In genomic region chr12:29228474-29229157, GRCh38 we compare ENCODE assay signal across 22 cellular contexts.
"Had no signal": no experiment of that assay in that cellular context is flagged by ENCODE, and none has a peak within 500 bp of the region (broad histone marks: within the 10 kb centered on the region; RNA-seq: fewer than 3 reads in every experiment).

No MANE protein-coding gene starts in this region.

- H3K4me3 ChIP-seq: right lobe of liver, skin epidermis, stomach, suprapubic skin, tibial nerve had no signal

- H3K27ac ChIP-seq: right lobe of liver, skin epidermis, stomach, suprapubic skin, tibial nerve had no signal

- H3K9me3 Mint-ChIP-seq: activated B cell treated with CpG ODN at 0.5 μM for 24 hours; activated naive CD4-positive, alpha-beta T cell treated with anti-CD3 and anti-CD28 coated beads for 36 hours; activated naive CD8-positive, alpha-beta T cell treated with anti-CD3 and anti-CD28 coated beads, Interleukin-2, amount 10 ng/mL, durations not matched to agents 7 days and 5 days; nephron had no signal

- H3K9me3 ChIP-seq: right lobe of liver, stomach, suprapubic skin, tibial nerve had no signal

- DNase-seq: activated B cell treated with CpG ODN at 0.5 μM for 24 hours; activated CD4-positive, alpha-beta T cell treated with anti-CD3 and anti-CD28 coated beads for 4 hours; activated CD4-positive, alpha-beta T cell treated with anti-CD3 and anti-CD28 coated beads, Interleukin-2, amount 50 U/mL, for 48 hours; activated effector memory CD4-positive, alpha-beta T cell treated with Interleukin-2 at 50 U/mL for 16 hours; activated naive CD4-positive, alpha-beta T cell treated with anti-CD3 and anti-CD28 coated beads for 36 hours; activated naive CD8-positive, alpha-beta T cell treated with anti-CD3 and anti-CD28 coated beads, Interleukin-2, amount 10 ng/mL, durations not matched to agents 7 days and 5 days; activated T-cell treated with anti-CD3 and anti-CD28 coated beads, Interleukin-2, amount 50 U/mL, for 48 hours; amygdala; effector CD8-positive, alpha-beta T cell; foreskin melanocyte; left cardiac atrium; occipital lobe; posterior cingulate gyrus; right lobe of liver; stimulated activated CD4-positive, alpha-beta T cell treated with anti-CD3 and anti-CD28 coated beads, Interleukin-1b, Interleukin-23, amount 100 ng/mL, for 48 hours; stomach; T-helper 9 cell had no signal

- H3K4me1 Mint-ChIP-seq: activated B cell treated with CpG ODN at 0.5 μM for 24 hours; activated naive CD8-positive, alpha-beta T cell treated with anti-CD3 and anti-CD28 coated beads, Interleukin-2, amount 10 ng/mL, durations not matched to agents 7 days and 5 days had no signal

- H3K4me1 ChIP-seq: right lobe of liver, stomach, suprapubic skin, tibial nerve had no signal

- H3K36me3 ChIP-seq: right lobe of liver, stomach, suprapubic skin, tibial nerve had no signal

- H3K27me3 ChIP-seq: right lobe of liver, stomach, suprapubic skin, tibial nerve had no signal

- H3K27ac Mint-ChIP-seq: activated B cell treated with CpG ODN at 0.5 μM for 24 hours; activated naive CD4-positive, alpha-beta T cell treated with anti-CD3 and anti-CD28 coated beads for 36 hours; activated naive CD8-positive, alpha-beta T cell treated with anti-CD3 and anti-CD28 coated beads, Interleukin-2, amount 10 ng/mL, durations not matched to agents 7 days and 5 days had no signal

- H3K4me3 Mint-ChIP-seq: activated B cell treated with CpG ODN at 0.5 μM for 24 hours; activated naive CD4-positive, alpha-beta T cell treated with anti-CD3 and anti-CD28 coated beads for 36 hours; activated naive CD8-positive, alpha-beta T cell treated with anti-CD3 and anti-CD28 coated beads, Interleukin-2, amount 10 ng/mL, durations not matched to agents 7 days and 5 days; nephron had no signal

- H3K27me3 Mint-ChIP-seq: activated B cell treated with CpG ODN at 0.5 μM for 24 hours had no signal

- ATAC-seq: esophagus mucosa, left cardiac atrium, right lobe of liver had no signal
